In the genomic region with DNA sequence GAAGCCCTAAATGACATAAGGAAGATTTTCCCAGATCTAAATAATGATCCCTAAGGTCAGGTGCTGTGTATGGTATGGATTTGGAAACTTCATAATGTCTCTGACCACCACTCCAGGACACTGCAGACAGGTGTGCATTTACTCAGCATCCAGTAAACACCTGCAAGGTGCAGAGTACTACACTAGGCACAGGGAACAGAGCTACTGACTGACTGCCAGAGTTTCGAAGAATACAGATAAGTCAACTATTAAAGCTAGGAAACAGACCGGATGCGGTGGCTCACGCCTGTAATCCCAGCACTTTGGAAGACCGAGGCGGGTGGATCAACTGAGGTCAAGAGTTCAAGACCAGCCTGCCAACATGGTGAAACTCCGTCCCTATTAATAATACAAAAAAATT, we compare ENCODE assay signal across 12 cellular contexts.
DNase-seq lines count a peak whose midpoint lies in the region; ATAC-seq, FAIRE-seq and TF ChIP-seq lines count a peak whose summit lies in the region.
"Had no signal": no experiment of that assay in that cellular context is flagged by ENCODE, and none has a peak within 500 bp of the region (broad histone marks: within the 10 kb centered on the region; RNA-seq: fewer than 3 reads in every experiment).

No MANE protein-coding gene starts in this region.

- no peak overlapping the region for H3K9ac ChIP-seq in keratinocyte (ENCODE audit: control insufficient read depth, extremely low read depth, insufficient read depth, low read length)

- WGBS in body of pancreas, 2 donors = 41 to 44% methylated on average over 3 to 7 of the region's 7 CpGs
- 28 to 64% (median 50%) methylated on average over 7 of the region's 7 CpGs for WGBS in stomach, 5 donors

- H3K27me3 ChIP-seq in body of pancreas (no peaks in the 10 kb centered on the region), keratinocyte (ENCODE audit: control insufficient read depth, extremely low read depth, insufficient read depth, low read length) (no peaks in the 10 kb centered on the region), stomach (no peaks in the 10 kb centered on the region)

- no peak for TF ChIP-seq EP300 in stomach (IDR thresholded peaks at IDR 0.05)

- H3K4me1 ChIP-seq in body of pancreas (peaks cover 33% of the 10 kb centered on the region), keratinocyte (ENCODE audit: control insufficient read depth, extremely low read depth, insufficient read depth, low read length) (peaks cover 19% of the 10 kb centered on the region), stomach (peaks cover 8 to 54% (median 30%) of the 10 kb centered on the region in 4 donors)

- dilution Hi-C loops in keratinocyte (cut with MboI; ENCODE audit: extremely low pct_ligation_motif_present, low sequenced_read_pairs) = no loop called here

- H3K4me3 ChIP-seq in body of pancreas (no peak overlapping the region), keratinocyte (ENCODE audit: control insufficient read depth in 2 of 3, extremely low read depth in 1 of 3, insufficient read depth in 2 of 3, low read depth in 1 of 3, low read length in 3 of 3) (no peak overlapping the region), stomach (no peak overlapping the region)

- no peaks in the 10 kb centered on the region for H3K9me3 ChIP-seq in body of pancreas
- H3K9me3 ChIP-seq in keratinocyte (ENCODE audit: control insufficient read depth, low read depth, low read length) = no peaks in the 10 kb centered on the region
- peaks cover 0 to 3% (median 0%) of the 10 kb centered on the region in 4 donors for H3K9me3 ChIP-seq in stomach

- DNase-seq in HCEC 1CT (peak; percentile 33), body of pancreas (peak in 3 of 4 donors; percentile 15 to 39 (median 33)), keratinocyte (ENCODE audit: low read depth, low spot score) (no peak), stomach (no peak), hepatic stellate cell (ENCODE audit: low spot score) (no peak), NCI-H146 (lab: John Stamatoyannopoulos, UW) (no peak), OCI-M2 (lab: John Stamatoyannopoulos, UW; ENCODE audit: unreplicated experiment) (no peak)
- DNase-seq: activated CD4-positive, alpha-beta T cell treated with anti-CD3 and anti-CD28 coated beads, Interleukin-2, amount 50 U/mL, for 48 hours; effector memory CD4-positive, alpha-beta T cell; NCI-H1417; NCI-H526 had no signal

- ATAC-seq in body of pancreas (peak; percentile 53), HG03571 (IDR thresholded peaks at IDR 0.05; ENCODE audit: unreplicated experiment) (no peak)

- TF ChIP-seq POLR2A in body of pancreas (IDR thresholded peaks at IDR 0.05) = no peak
- TF ChIP-seq POLR2A in stomach (IDR thresholded peaks at IDR 0.05) = no peak

- peak; percentile 56 for FAIRE-seq in keratinocyte (lab: Jason Lieb, UNC)

- no peaks in the 10 kb centered on the region for H3K9me1 ChIP-seq in keratinocyte (ENCODE audit: control insufficient read depth, extremely low read depth, insufficient read depth, low read length)

- H3K27ac ChIP-seq in body of pancreas = peak overlapping the region in 3 of 4 donors; percentile 11 to 33 (median 32)
- H3K27ac ChIP-seq in keratinocyte (ENCODE audit: control insufficient read depth, insufficient read depth, low read length) = no peak overlapping the region
- H3K27ac ChIP-seq in stomach = peak overlapping the region; percentile 57 to 79 (median 73)

- H3K36me3 ChIP-seq in body of pancreas (replicated peaks in 1 of 2; ENCODE audit: insufficient read depth in 1 of 2, low read depth in 2 of 2) (no peaks in the 10 kb centered on the region), keratinocyte (ENCODE audit: control insufficient read depth in 2 of 2, extremely low read depth in 1 of 2, insufficient read depth in 2 of 2, low read length in 2 of 2) (no peaks in the 10 kb centered on the region), stomach (peaks cover 0 to 7% (median 2%) of the 10 kb centered on the region in 4 donors)

- TF ChIP-seq CTCF in body of pancreas (IDR thresholded peaks at IDR 0.05) (no peak), keratinocyte (optimal IDR thresholded peaks at IDR 0.05 in 1 of 3, IDR thresholded peaks at IDR 0.05 in 1 of 3, conservative IDR thresholded peaks at IDR 0.05 in 1 of 3; ENCODE audit: extremely low read depth in 1 of 3, insufficient read depth in 2 of 3, low read length in 3 of 3) (no peak), stomach (IDR thresholded peaks at IDR 0.05) (no peak)

- no peak overlapping the region for H3K4me2 ChIP-seq in keratinocyte (ENCODE audit: control insufficient read depth, extremely low read depth, insufficient read depth, low read depth, low read length)

- intact Hi-C loops in body of pancreas (cut with DNase I) = no loop called here
- intact Hi-C loops in stomach (cut with DNase I; ENCODE audit: low total_unique reads) = no loop called here

- no peaks in the 10 kb centered on the region for H4K20me1 ChIP-seq in keratinocyte (ENCODE audit: control insufficient read depth, extremely low read depth, insufficient read depth, low read length)

- H2AFZ ChIP-seq in keratinocyte (ENCODE audit: control insufficient read depth, low read length) = no peak overlapping the region

- peaks cover 2% of the 10 kb centered on the region for H3K79me2 ChIP-seq in keratinocyte (ENCODE audit: control insufficient read depth, insufficient read depth, low read length)

Comparison
In these comparisons a context has a peak if more than half of its experiments do, and no peak if none do; other contexts are left out.
1. DNase-seq: peak in HCEC 1CT (single experiment) and body of pancreas (3 of 4); none in keratinocyte (single experiment), stomach (single experiment), hepatic stellate cell (single experiment), NCI-H146 (single experiment) and OCI-M2 (single experiment).